Comparison of ENCODE assay signal across 8 cellular contexts in the genomic region with DNA sequence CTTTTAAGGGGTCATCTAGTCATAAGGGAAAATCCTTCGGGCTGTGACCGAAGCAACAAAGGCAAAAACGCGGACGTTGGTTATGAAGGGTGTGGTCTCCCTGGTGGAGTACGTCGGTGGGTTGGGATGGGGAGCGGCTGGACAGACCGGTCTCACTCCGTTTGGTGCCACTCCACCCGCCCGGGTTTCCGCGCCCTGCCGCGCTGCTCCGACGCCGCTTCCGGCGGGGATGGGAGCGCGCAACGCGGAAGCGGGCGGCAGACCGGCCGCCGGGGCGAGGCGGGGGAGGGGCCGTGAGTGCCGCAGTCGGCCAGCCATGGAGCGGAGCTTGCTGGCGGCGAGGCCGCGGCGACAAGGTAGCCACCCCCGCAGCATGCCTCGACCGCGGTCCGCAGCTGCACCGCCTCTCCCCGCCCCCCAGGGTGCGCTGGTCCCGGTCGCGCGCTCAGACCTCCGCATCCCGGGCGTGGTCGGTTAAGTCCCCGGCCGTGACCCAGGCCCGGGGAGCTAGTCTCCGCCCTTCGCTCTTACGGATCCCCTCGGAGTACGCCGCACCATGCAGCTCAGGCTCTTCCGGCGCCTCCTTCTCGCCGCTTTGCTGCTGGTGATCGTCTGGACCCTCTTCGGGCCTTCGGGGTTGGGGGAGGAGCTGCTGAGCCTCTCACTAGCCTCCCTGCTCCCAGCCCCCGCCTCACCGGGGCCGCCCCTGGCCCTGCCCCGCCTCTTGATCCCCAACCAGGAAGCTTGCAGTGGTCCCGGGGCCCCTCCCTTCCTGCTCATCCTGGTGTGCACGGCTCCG. TPM values are rescaled to one million over a fixed set of nuclear protein-coding genes. Genes with fewer than 3 reads are reported as not detected.
DNase-seq lines count a peak whose midpoint lies in the region; ATAC-seq and TF ChIP-seq lines count a peak whose summit lies in the region.

A gene with protein sequence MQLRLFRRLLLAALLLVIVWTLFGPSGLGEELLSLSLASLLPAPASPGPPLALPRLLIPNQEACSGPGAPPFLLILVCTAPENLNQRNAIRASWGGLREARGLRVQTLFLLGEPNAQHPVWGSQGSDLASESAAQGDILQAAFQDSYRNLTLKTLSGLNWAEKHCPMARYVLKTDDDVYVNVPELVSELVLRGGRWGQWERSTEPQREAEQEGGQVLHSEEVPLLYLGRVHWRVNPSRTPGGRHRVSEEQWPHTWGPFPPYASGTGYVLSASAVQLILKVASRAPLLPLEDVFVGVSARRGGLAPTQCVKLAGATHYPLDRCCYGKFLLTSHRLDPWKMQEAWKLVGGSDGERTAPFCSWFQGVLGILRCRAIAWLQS (plus strand): TSS at position 260 of the 799 bp plus-strand sequence. CDS start 297 bp downstream, at position 557.

- H3K9ac ChIP-seq in muscle layer of colon (ENCODE audit: low read length) = peak within 1 kb of the TSS; percentile 45

- peak within 1 kb of the TSS; percentile 94 for H3K4me3 Mint-ChIP-seq in CD14-positive monocyte

- H3K9me3 ChIP-seq in esophagus squamous epithelium (no peaks in the 10 kb centered on the region), muscle layer of colon (ENCODE audit: low read length) (no peaks in the 10 kb centered on the region)

- H3K27ac Mint-ChIP-seq in CD14-positive monocyte = peak within 1 kb of the TSS; percentile 87 to 95 (median 92)

- H3K36me3 Mint-ChIP-seq in CD14-positive monocyte = peaks cover 45 to 70% of the 10 kb centered on the region in 2 donors

- H3K4me1 Mint-ChIP-seq in CD14-positive monocyte = peaks cover 74% of the 10 kb centered on the region

- H3K9me3 Mint-ChIP-seq in CD14-positive monocyte = no peaks in the 10 kb centered on the region

- H3K4me3 ChIP-seq in esophagus squamous epithelium = peak within 1 kb of the TSS; percentile 46 to 87 (median 70)
- H3K4me3 ChIP-seq in muscle layer of colon (ENCODE audit: low read depth in 1 of 2, low read length in 2 of 2) = peak within 1 kb of the TSS; percentile 57 to 69

- intact Hi-C loops in CD14-positive monocyte (cut with micrococcal nuclease) (no loop called here), esophagus squamous epithelium (cut with DNase I) (no loop called here)

- 1% methylated on average over 18 to 32 of the region's 80 CpGs for WGBS in esophagus squamous epithelium, 2 donors

- peaks cover 7 to 79% (median 29%) of the 10 kb centered on the region in 3 donors for H3K36me3 ChIP-seq in esophagus squamous epithelium
- H3K36me3 ChIP-seq in muscle layer of colon (ENCODE audit: insufficient read depth, low read length) = peaks cover 44% of the 10 kb centered on the region

- H3K27me3 ChIP-seq in esophagus squamous epithelium (no peaks in the 10 kb centered on the region), muscle layer of colon (ENCODE audit: control insufficient read depth in 1 of 2, insufficient read depth in 2 of 2, low read length in 2 of 2) (no peaks in the 10 kb centered on the region)

- peaks cover 23 to 79% (median 51%) of the 10 kb centered on the region in 3 donors for H3K4me1 ChIP-seq in esophagus squamous epithelium
- peaks cover 48% of the 10 kb centered on the region for H3K4me1 ChIP-seq in muscle layer of colon (ENCODE audit: insufficient read depth, low read length)

- peak; percentile 68 for TF ChIP-seq CTCF in CD14-positive monocyte (IDR thresholded peaks at IDR 0.05)
- TF ChIP-seq CTCF in esophagus squamous epithelium (IDR thresholded peaks at IDR 0.05) = peak in 5 of 6 experiments; percentile 37 to 70 (median 55)

- peak in 3 of 4 donors; percentile 58 to 91 (median 68) for TF ChIP-seq POLR2A in esophagus squamous epithelium (IDR thresholded peaks at IDR 0.05)

- peak within 1 kb of the TSS; percentile 94 to 98 (median 97) for H3K27ac ChIP-seq in esophagus squamous epithelium
- peak within 1 kb of the TSS; percentile 96 for H3K27ac ChIP-seq in muscle layer of colon (ENCODE audit: low read depth, low read length)

- ATAC-seq in GM19035 (IDR thresholded peaks at IDR 0.05; ENCODE audit: unreplicated experiment) (peak; percentile 52), HG03378 (IDR thresholded peaks at IDR 0.05; ENCODE audit: unreplicated experiment) (peak; percentile 34)
- peak; percentile 74 for ATAC-seq in stimulated activated naive CD8-positive, alpha-beta T cell treated with anti-CD3 and anti-CD28 coated beads, Interleukin-15, Interleukin-2, amounts not matched to agents 100 U/mL and 50 U/mL, for 24 hours

- no peaks in the 10 kb centered on the region for H3K27me3 Mint-ChIP-seq in CD14-positive monocyte (ENCODE audit: low read depth in 3 of 3)

- peak; percentile 70 for DNase-seq in CD14-positive monocyte (ENCODE audit: low spot score)
- peak; percentile 93 for DNase-seq in OCI-M1 (lab: John Stamatoyannopoulos, UW)
- peak; percentile 85 to 92 for DNase-seq in activated T-cell treated with anti-CD3 and anti-CD28 coated beads, Interleukin-2, amount 50 U/mL, for 48 hours
- DNase-seq in esophagus squamous epithelium (lab: John Stamatoyannopoulos, UW) = no peak
- peak; percentile 88 for DNase-seq in stimulated activated naive CD8-positive, alpha-beta T cell treated with anti-CD3 and anti-CD28 coated beads, Interleukin-15, Interleukin-2, amounts not matched to agents 100 U/mL and 50 U/mL, for 24 hours

RNA-seq across cellular contexts. Expression of the gene that starts here (rescaled TPM):
- polyA plus RNA-seq in CD14-positive monocyte = 10 to 100 TPM; 28.5 to 32.2 TPM
- total RNA-seq in esophagus squamous epithelium = 10 to 100 TPM in 3 of 4 donors, 1 to 10 TPM in 1; 9.4 to 31.1 (median 15.0) TPM
